In genomic region chr14:52380294-52380693, GRCh38 we compare ENCODE assay signal across 9 cellular contexts.
A peak's percentile ranks its signal among the peaks of the same experiment; 100 is the strongest.
DNase-seq lines count a peak whose midpoint lies in the region; ATAC-seq and TF ChIP-seq lines count a peak whose summit lies in the region.
"Had no signal": no experiment of that assay in that cellular context is flagged by ENCODE, and none has a peak within 500 bp of the region (broad histone marks: within the 10 kb centered on the region; RNA-seq: fewer than 3 reads in every experiment).

No MANE protein-coding gene starts in this region.

- no peak overlapping the region for H3K4me3 Mint-ChIP-seq in naive thymus-derived CD8-positive, alpha-beta T cell

- H3K9me3 Mint-ChIP-seq in naive thymus-derived CD8-positive, alpha-beta T cell: peaks cover 0 to 26% (median 10%) of the 10 kb centered on the region in 9 donors

- ATAC-seq in HG02678 (IDR thresholded peaks at IDR 0.05; ENCODE audit: unreplicated experiment): peak; percentile 100
- no peak for ATAC-seq in naive thymus-derived CD8-positive, alpha-beta T cell

- POLR2A ChIA-PET in naive thymus-derived CD8-positive, alpha-beta T cell (lab: Charles Lee): no interaction called here

- H3K27ac Mint-ChIP-seq in naive thymus-derived CD8-positive, alpha-beta T cell: no peak overlapping the region

- TF ChIP-seq CTCF in ovary (IDR thresholded peaks at IDR 0.05): no peak

- TF ChIP-seq POLR2A in ovary (IDR thresholded peaks at IDR 0.05): no peak

- peaks cover 5 to 10% (median 8%) of the 10 kb centered on the region in 4 donors for H3K4me1 Mint-ChIP-seq in naive thymus-derived CD8-positive, alpha-beta T cell

- TF ChIP-seq EP300 in ovary (IDR thresholded peaks at IDR 0.05): no peak

- H3K27me3 ChIP-seq in ovary: no peaks in the 10 kb centered on the region

- H3K36me3 ChIP-seq in ovary: no peaks in the 10 kb centered on the region
- H3K36me3 ChIP-seq: esophagus squamous epithelium had no signal

- peak; percentile 46 for DNase-seq in NK-92 treated with Interleukin-12 subunit alpha and Interleukin-12 subunit beta, amount 100 ng/mL, for 24 hours (lab: John Stamatoyannopoulos, UW)
- DNase-seq in NK-92 (lab: John Stamatoyannopoulos, UW; ENCODE audit: unreplicated experiment) (no peak), M059J (ENCODE audit: low read depth) (peak; percentile 74), renal cortical epithelial cell (ENCODE audit: low read depth) (peak; percentile 98), ovary (no peak), iPS-NIHi11 (ENCODE audit: low spot score) (no peak)
- no peak for DNase-seq in naive thymus-derived CD8-positive, alpha-beta T cell
- DNase-seq: esophagus squamous epithelium had no signal

- H3K27me3 Mint-ChIP-seq in naive thymus-derived CD8-positive, alpha-beta T cell: peaks cover 0 to 4% (median 0%) of the 10 kb centered on the region in 5 donors

- H3K4me3 ChIP-seq in ovary: no peak overlapping the region
- H3K4me3 ChIP-seq: esophagus squamous epithelium had no signal

- H3K9me3 ChIP-seq in ovary: no peaks in the 10 kb centered on the region

- H3K27ac ChIP-seq in ovary: no peak overlapping the region
- H3K27ac ChIP-seq: esophagus squamous epithelium had no signal

- H3K4me1 ChIP-seq in ovary (ENCODE audit: insufficient read depth): no peaks in the 10 kb centered on the region
- H3K4me1 ChIP-seq: esophagus squamous epithelium had no signal

- intact Hi-C loops in ovary (cut with DNase I): no loop called here

- H3K36me3 Mint-ChIP-seq in naive thymus-derived CD8-positive, alpha-beta T cell: peaks cover 0 to 17% (median 17%) of the 10 kb centered on the region in 3 donors

Comparison
In these comparisons a context has a peak if more than half of its experiments do, and no peak if none do; other contexts are left out.
1. DNase-seq: peak in NK-92 treated with Interleukin-12 subunit alpha and Interleukin-12 subunit beta, amount 100 ng/mL, for 24 hours (single experiment), M059J (single experiment) and renal cortical epithelial cell (single experiment); none in NK-92 (single experiment), ovary (0 of 5), iPS-NIHi11 (single experiment) and naive thymus-derived CD8-positive, alpha-beta T cell (0 of 10).